8 cellular contexts compared by ENCODE assay signal in genomic region chr1:167220537-167221125, GRCh38. TPM values are rescaled to one million over a fixed set of nuclear protein-coding genes. Genes with fewer than 3 reads are reported as not detected.
A peak's percentile ranks its signal among the peaks of the same experiment; 100 is the strongest.
DNase-seq lines count a peak whose midpoint lies in the region; TF ChIP-seq lines count a peak whose summit lies in the region.

TSS of gene POU2F1 (plus strand) at chr1:167220886. CDS start at chr1:167220898, 12 bp downstream.

- H3K4me3 ChIP-seq in MM.1S (ENCODE audit: low read length) (peak within 1 kb of the TSS; percentile 82), foreskin fibroblast (ENCODE audit: low read depth in 1 of 2, low read length in 2 of 2) (peak within 1 kb of the TSS; percentile 97 to 98), stomach smooth muscle (ENCODE audit: low read length in 2 of 2) (peak within 1 kb of the TSS; percentile 71 to 96)

- no peaks in the 10 kb centered on the region for H3K9me2 ChIP-seq in MM.1S (replicated peaks; ENCODE audit: insufficient read depth, low read length)

- H4K20me1 ChIP-seq in MM.1S (ENCODE audit: insufficient read depth, low read length) = no peaks in the 10 kb centered on the region

- peak within 1 kb of the TSS; percentile 89 for H3K4me2 ChIP-seq in MM.1S (ENCODE audit: low read depth, low read length)

- peaks cover 20% of the 10 kb centered on the region for H3K4me1 ChIP-seq in MM.1S (ENCODE audit: low read length)
- peaks cover 9% of the 10 kb centered on the region for H3K4me1 ChIP-seq in stomach smooth muscle (ENCODE audit: control insufficient read depth, insufficient read depth, low read length)

- H3K9me3 ChIP-seq in MM.1S (replicated peaks; ENCODE audit: insufficient read depth, low read length) (no peaks in the 10 kb centered on the region), stomach smooth muscle (ENCODE audit: control insufficient read depth in 2 of 2, low read length in 2 of 2) (no peaks in the 10 kb centered on the region)

- peak within 1 kb of the TSS; percentile 99 for H3K4me3 Mint-ChIP-seq in neural crest cell

- H3K79me2 ChIP-seq in MM.1S (ENCODE audit: low read length) = peaks cover 37% of the 10 kb centered on the region

- peak within 1 kb of the TSS; percentile 88 for H2AFZ ChIP-seq in MM.1S (ENCODE audit: low read length)

- peak within 1 kb of the TSS; percentile 98 for H3K27ac Mint-ChIP-seq in neural crest cell (ENCODE audit: unreplicated experiment)

- H3K36me3 Mint-ChIP-seq in neural crest cell (ENCODE audit: low read depth) = no peaks in the 10 kb centered on the region

- peaks cover 6% of the 10 kb centered on the region for H3K9me3 Mint-ChIP-seq in neural crest cell

- H3K9ac ChIP-seq in MM.1S (ENCODE audit: low read length) = peak within 1 kb of the TSS; percentile 93
- peak within 1 kb of the TSS; percentile 78 to 85 for H3K9ac ChIP-seq in stomach smooth muscle (ENCODE audit: low read length in 2 of 2)

- TF ChIP-seq CTCF in MM.1S (IDR thresholded peaks at IDR 0.05; ENCODE audit: low read length) (peak; percentile 80), foreskin fibroblast (IDR thresholded peaks at IDR 0.05; ENCODE audit: low read depth, low read length) (peak; percentile 72), neural crest cell (conservative IDR thresholded peaks at IDR 0.05) (peak; percentile 63)

- peaks cover 31% of the 10 kb centered on the region for H3F3A ChIP-seq in MM.1S (ENCODE audit: insufficient read depth, low read length)

- H3K27ac ChIP-seq in MM.1S (ENCODE audit: low read length) = peak within 1 kb of the TSS; percentile 92
- H3K27ac ChIP-seq in stomach smooth muscle (ENCODE audit: low read length) = peak within 1 kb of the TSS; percentile 89

- H3K36me3 ChIP-seq in MM.1S (replicated peaks; ENCODE audit: insufficient read depth, low read length) (no peaks in the 10 kb centered on the region), stomach smooth muscle (ENCODE audit: control insufficient read depth in 2 of 2, insufficient read depth in 2 of 2, low read length in 2 of 2) (no peaks in the 10 kb centered on the region)

- no peaks in the 10 kb centered on the region for H3K27me3 ChIP-seq in MM.1S (replicated peaks; ENCODE audit: insufficient read depth, low read length)
- H3K27me3 ChIP-seq in stomach smooth muscle (ENCODE audit: control insufficient read depth in 1 of 2, insufficient read depth in 2 of 2, low read length in 2 of 2) = no peaks in the 10 kb centered on the region

- peak; percentile 97 for DNase-seq in GDM1 (lab: John Stamatoyannopoulos, UW)
- peak; percentile 95 for DNase-seq in HCEC 1CT
- peak; percentile 100 for DNase-seq in MM.1S
- peak; percentile 100 for DNase-seq in SIG-M5 treated with dmso at 0.1 percent for 504 hours (lab: John Stamatoyannopoulos, UW; ENCODE audit: unreplicated experiment)
- DNase-seq in activated gamma-delta T cell treated with Interleukin-2 at 50 U/mL for 16 hours = peak; percentile 99
- peak; percentile 96 to 99 for DNase-seq in foreskin fibroblast
- peak; percentile 99 for DNase-seq in neural crest cell (ENCODE audit: low read depth, low spot score)

- H3K4me1 Mint-ChIP-seq in neural crest cell = peaks cover 48% of the 10 kb centered on the region

- H3K27me3 Mint-ChIP-seq in neural crest cell (ENCODE audit: low read depth) = peaks cover 7% of the 10 kb centered on the region

RNA-seq across cellular contexts. Expression of gene POU2F1, which starts in this region (rescaled TPM):
- total RNA-seq in neural crest cell = 40.1 and 52.6 TPM in 2 replicates

Comparison
In these comparisons a context has a peak if more than half of its experiments do, and no peak if none do; other contexts are left out.
1. Peak in every context shown above with its lines: DNase-seq, H3K4me3 ChIP-seq and H3K27ac ChIP-seq.